ENCODE assay signal across 19 cellular contexts in the genomic region with DNA sequence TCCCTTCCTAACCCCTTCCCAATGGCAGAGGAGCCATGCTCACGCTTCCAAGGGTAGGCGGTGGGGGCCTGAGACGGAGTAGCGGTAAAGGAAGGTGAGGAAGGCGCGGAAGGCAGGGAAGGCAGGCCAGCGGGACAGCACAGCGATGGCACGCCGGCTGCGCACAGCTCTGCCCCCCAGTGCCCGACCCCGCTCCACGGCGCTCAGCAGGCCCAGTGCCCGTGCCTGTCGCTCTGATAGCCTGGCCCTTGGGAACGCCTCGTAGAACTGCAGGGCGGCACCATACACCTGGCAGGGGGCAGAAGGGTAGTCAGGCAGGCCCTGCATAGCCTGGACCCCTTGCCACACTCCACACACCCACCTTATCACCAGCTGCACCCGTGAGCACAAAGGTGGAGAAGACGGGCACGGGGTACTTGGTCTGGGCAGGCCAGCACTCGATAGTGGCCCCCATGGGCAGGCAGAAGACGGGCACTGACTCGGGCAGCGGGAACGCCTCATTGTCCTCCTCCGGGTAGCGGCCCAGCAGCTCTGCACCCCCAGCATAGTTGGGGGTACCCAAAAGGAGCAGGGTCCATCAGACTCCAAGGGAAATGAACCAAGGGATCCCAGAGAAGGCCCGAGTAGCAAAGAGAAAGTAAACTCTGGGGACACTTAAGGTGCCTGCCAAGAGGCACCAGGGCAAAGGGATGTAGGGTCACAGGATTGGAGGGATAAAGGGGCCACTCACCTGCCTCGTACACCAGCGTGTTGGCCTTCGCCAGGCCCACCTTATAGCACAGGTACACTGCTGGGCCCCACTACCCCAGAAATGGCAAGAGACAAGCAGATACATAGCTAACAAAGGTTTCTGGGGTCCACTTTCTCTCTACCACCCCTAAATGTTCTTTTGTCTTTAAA. TPM values are rescaled to one million over a fixed set of nuclear protein-coding genes. Genes with fewer than 3 reads are reported as not detected.
DNase-seq lines count a peak whose midpoint lies in the region; ATAC-seq and TF ChIP-seq lines count a peak whose summit lies in the region.
"Had no signal": no experiment of that assay in that cellular context is flagged by ENCODE, and none has a peak within 500 bp of the region (broad histone marks: within the 10 kb centered on the region; RNA-seq: fewer than 3 reads in every experiment).

No MANE protein-coding gene starts in this region.

- POLR2A ChIA-PET in CD8-positive, alpha-beta T cell (lab: Charles Lee), result interaction anchor here (0.9 to 1.7 kb wide), 3 partner anchors 13 to 161 kb away, joined by 3 to 7 read pairs (median 4); a partner anchor contains a TSS

- no peak for DNase-seq in CD8-positive, alpha-beta T cell
- DNase-seq in dedifferentiated amniotic fluid mesenchymal stem cell (ENCODE audit: extremely low spot score), result peak; percentile 10
- DNase-seq in MG63, result no peak
- no peak for DNase-seq in SJCRH30
- DNase-seq: activated CD4-positive, alpha-beta T cell treated with anti-CD3 and anti-CD28 coated beads for 1 hour; body of pancreas; kidney glomerular epithelial cell; NCI-H1105; NCI-H2029 treated with DMSO at 0.1 percent for 48 hours; NCI-H345; NCI-H774; SW 1271; testis had no signal

- H3K4me1 ChIP-seq in BLaER1 treated with 17β-estradiol and CSF1 and Interleukin-3, amounts not matched to agents 10 nM and 100 nM, result peaks cover 31 to 63% (median 43%) of the 10 kb centered on the region in 10 experiments
- peaks cover 35% of the 10 kb centered on the region for H3K4me1 ChIP-seq in CD8-positive, alpha-beta T cell (ENCODE audit: insufficient read depth, low read length)
- H3K4me1 ChIP-seq in neutrophil (ENCODE audit: control insufficient read depth in 1 of 2, insufficient read depth in 1 of 2, low read depth in 1 of 2, low read length in 1 of 2) (peaks cover 34 to 36% of the 10 kb centered on the region in 2 experiments), SJCRH30 (peaks cover 6% of the 10 kb centered on the region; the same call in 1 of the 2 replicates)
- H3K4me1 ChIP-seq: parathyroid adenoma had no signal

- H3K4me1 Mint-ChIP-seq in CD8-positive, alpha-beta T cell (ENCODE audit: low read depth), result peaks cover 36% of the 10 kb centered on the region

- CTCF ChIA-PET in CD8-positive, alpha-beta T cell (lab: Charles Lee), result interaction anchor here (0.6 to 5.6 kb wide), 2 partner anchors 21 to 47 kb away, joined by 3 to 40 read pairs; a partner anchor contains a TSS

- H3K9me3 ChIP-seq in BLaER1 treated with 17β-estradiol and CSF1 and Interleukin-3, amounts not matched to agents 10 nM and 100 nM (replicated peaks in 1 of 11), result no peaks in the 10 kb centered on the region
- no peaks in the 10 kb centered on the region for H3K9me3 ChIP-seq in CD8-positive, alpha-beta T cell (ENCODE audit: low read length)
- no peaks in the 10 kb centered on the region for H3K9me3 ChIP-seq in neutrophil
- H3K9me3 ChIP-seq in MG63, result no peaks in the 10 kb centered on the region
- H3K9me3 ChIP-seq in SJCRH30 (replicated peaks), result no peaks in the 10 kb centered on the region
- H3K9me3 ChIP-seq: body of pancreas, testis had no signal

- H3K9me3 Mint-ChIP-seq in CD8-positive, alpha-beta T cell, result no peaks in the 10 kb centered on the region
- H3K9me3 Mint-ChIP-seq: activated T-helper 2 cell treated with anti-CD3 and anti-CD28 coated beads, Interferon-gamma antibody, Interleukin-2, Interleukin-4, amounts not matched to agents 10 μg/mL and 5 μg/mL and 100 μg/mL, durations not matched to agents 14 hours and 24 hours and 36 hours had no signal

- no peaks in the 10 kb centered on the region for H3K27me3 ChIP-seq in BLaER1 treated with 17β-estradiol and CSF1 and Interleukin-3, amounts not matched to agents 10 nM and 100 nM
- H3K27me3 ChIP-seq in CD8-positive, alpha-beta T cell (ENCODE audit: insufficient read depth, low read length), result no peaks in the 10 kb centered on the region
- no peaks in the 10 kb centered on the region for H3K27me3 ChIP-seq in neutrophil
- H3K27me3 ChIP-seq in MG63, result no peaks in the 10 kb centered on the region
- no peaks in the 10 kb centered on the region for H3K27me3 ChIP-seq in SJCRH30
- H3K27me3 ChIP-seq: body of pancreas, testis had no signal

- H3K27ac Mint-ChIP-seq in CD8-positive, alpha-beta T cell, result peak overlapping the region; percentile 66
- H3K27ac Mint-ChIP-seq: activated T-helper 2 cell treated with anti-CD3 and anti-CD28 coated beads, Interferon-gamma antibody, Interleukin-2, Interleukin-4, amounts not matched to agents 10 μg/mL and 5 μg/mL and 100 μg/mL, durations not matched to agents 14 hours and 24 hours and 36 hours had no signal

- TF ChIP-seq CTCF in CD8-positive, alpha-beta T cell (IDR thresholded peaks at IDR 0.05), result no peak
- no peak for TF ChIP-seq CTCF in neutrophil (IDR thresholded peaks at IDR 0.05)

- H3K36me3 Mint-ChIP-seq in CD8-positive, alpha-beta T cell, result peaks cover 72% of the 10 kb centered on the region

- peaks cover 65 to 74% (median 72%) of the 10 kb centered on the region in 11 experiments for H3K36me3 ChIP-seq in BLaER1 treated with 17β-estradiol and CSF1 and Interleukin-3, amounts not matched to agents 10 nM and 100 nM
- H3K36me3 ChIP-seq in CD8-positive, alpha-beta T cell (ENCODE audit: insufficient read depth, low read length), result peaks cover 41% of the 10 kb centered on the region
- H3K36me3 ChIP-seq in neutrophil (peaks cover 65% of the 10 kb centered on the region), MG63 (peaks cover 52% of the 10 kb centered on the region), SJCRH30 (peaks cover 10% of the 10 kb centered on the region)

- H3K4me2 ChIP-seq in BLaER1 treated with 17β-estradiol and CSF1 and Interleukin-3, amounts not matched to agents 10 nM and 100 nM, result peak overlapping the region in 8 of 11 experiments; percentile 96 to 99 (median 98); a peak in 13 of 22 replicates

- ATAC-seq in CD8-positive, alpha-beta T cell, result no peak
- no peak for ATAC-seq in HG03442 (IDR thresholded peaks at IDR 0.05; ENCODE audit: unreplicated experiment)
- ATAC-seq: body of pancreas, sciatic nerve had no signal

- peak overlapping the region in 3 of 10 experiments; percentile 70 to 85 (median 80); a peak in 4 of 20 replicates for H3K4me3 ChIP-seq in BLaER1 treated with 17β-estradiol and CSF1 and Interleukin-3, amounts not matched to agents 10 nM and 100 nM
- H3K4me3 ChIP-seq in CD8-positive, alpha-beta T cell (ENCODE audit: low read depth, low read length), result no peak overlapping the region
- H3K4me3 ChIP-seq in neutrophil (ENCODE audit: low read depth in 1 of 2, low read length in 1 of 2), result no peak overlapping the region
- H3K4me3 ChIP-seq in MG63, result no peak overlapping the region
- no peak overlapping the region for H3K4me3 ChIP-seq in SJCRH30
- H3K4me3 ChIP-seq: body of pancreas, testis had no signal

- no peak overlapping the region for H3K4me3 Mint-ChIP-seq in CD8-positive, alpha-beta T cell

- H3K27me3 Mint-ChIP-seq in CD8-positive, alpha-beta T cell (ENCODE audit: low read depth), result no peaks in the 10 kb centered on the region

- peak overlapping the region; percentile 4 to 100 (median 99); a peak in 13 of 22 replicates for H3K9ac ChIP-seq in BLaER1 treated with 17β-estradiol and CSF1 and Interleukin-3, amounts not matched to agents 10 nM and 100 nM
- H3K9ac ChIP-seq: parathyroid adenoma had no signal

- intact Hi-C loops in CD8-positive, alpha-beta T cell (cut with DNase I, micrococcal nuclease), result no loop called here

- H3K27ac ChIP-seq in BLaER1 treated with 17β-estradiol and CSF1 and Interleukin-3, amounts not matched to agents 10 nM and 100 nM, result peak overlapping the region in 10 of 11 experiments; percentile 1 to 100 (median 78); a peak in 10 of 22 replicates
- H3K27ac ChIP-seq in CD8-positive, alpha-beta T cell (ENCODE audit: low read depth, low read length), result no peak overlapping the region
- H3K27ac ChIP-seq in neutrophil, result peak overlapping the region; percentile 100
- H3K27ac ChIP-seq in SJCRH30, result no peak overlapping the region
- H3K27ac ChIP-seq: body of pancreas, parathyroid adenoma, testis had no signal

- peaks cover 0 to 68% (median 33%) of the 10 kb centered on the region in 11 experiments; a peak in 15 of 22 replicates for H4K20me1 ChIP-seq in BLaER1 treated with 17β-estradiol and CSF1 and Interleukin-3, amounts not matched to agents 10 nM and 100 nM

RNA-seq across cellular contexts. Expression of a gene that starts 4.4 kb away (rescaled TPM):
- total RNA-seq in CD8-positive, alpha-beta T cell, result 10 to 100 TPM; 87.2 to 91.3 TPM
- 7.7 and 9.3 TPM in 2 replicates for total RNA-seq in MG63 (2014; rRNA removed; shearing (Covaris generic); ENCODE audit: low replicate concordance)
- 18.9 and 26.3 TPM in 2 replicates for total RNA-seq in SJCRH30 (2014; rRNA removed; shearing (Covaris generic))

RNA-seq across cellular contexts. Expression of a gene that starts 16.3 kb away (rescaled TPM):
- total RNA-seq in CD8-positive, alpha-beta T cell, result 100 to 1,000 TPM; 169 to 201 TPM
- 0.96 and 3.6 TPM in 2 replicates for total RNA-seq in MG63 (2014; rRNA removed; shearing (Covaris generic); ENCODE audit: low replicate concordance)
- total RNA-seq in SJCRH30 (2014; rRNA removed; shearing (Covaris generic)), result 10.1 and 13.4 TPM in 2 replicates

RNA-seq across cellular contexts. Expression of a gene that starts 19.3 kb away (rescaled TPM):
- total RNA-seq in CD8-positive, alpha-beta T cell, result 10 to 100 TPM; 52.0 to 52.1 TPM
- 5.9 and 7.4 TPM in 2 replicates for total RNA-seq in MG63 (2014; rRNA removed; shearing (Covaris generic); ENCODE audit: low replicate concordance)
- 10.1 and 10.8 TPM in 2 replicates for total RNA-seq in SJCRH30 (2014; rRNA removed; shearing (Covaris generic))

RNA-seq across cellular contexts. Expression of a gene that starts 21.3 kb away (rescaled TPM):
- total RNA-seq in CD8-positive, alpha-beta T cell, result 1 to 10 TPM; 7.2 to 7.7 TPM
- total RNA-seq in MG63 (2014; rRNA removed; shearing (Covaris generic); ENCODE audit: low replicate concordance), result 154 and 223 TPM in 2 replicates
- 74.4 and 77.2 TPM in 2 replicates for total RNA-seq in SJCRH30 (2014; rRNA removed; shearing (Covaris generic))

RNA-seq across cellular contexts. Expression of a gene that starts 25.6 kb away (rescaled TPM):
- total RNA-seq in CD8-positive, alpha-beta T cell, result 1 to 10 TPM; 3.0 to 3.7 TPM
- 12.8 and 35.3 TPM in 2 replicates for total RNA-seq in MG63 (2014; rRNA removed; shearing (Covaris generic); ENCODE audit: low replicate concordance)
- 7.5 and 9.3 TPM in 2 replicates for total RNA-seq in SJCRH30 (2014; rRNA removed; shearing (Covaris generic))

Comparison
In these comparisons a context has a peak if more than half of its experiments do, and no peak if none do; other contexts are left out.
1. H3K27ac ChIP-seq: peak in BLaER1 treated with 17β-estradiol and CSF1 and Interleukin-3, amounts not matched to agents 10 nM and 100 nM (10 of 11) and neutrophil (single experiment); none in CD8-positive, alpha-beta T cell (single experiment) and SJCRH30 (single experiment).
2. RNA of a gene that starts 16.3 kb away (total RNA-seq): 169 to 201 TPM in CD8-positive, alpha-beta T cell; 10.1 to 13.4 TPM in SJCRH30 and 0.96 to 3.6 TPM in MG63; every median in the first group is over 10 times any median in the second.